8 cellular contexts compared by ENCODE assay signal in the genomic region with DNA sequence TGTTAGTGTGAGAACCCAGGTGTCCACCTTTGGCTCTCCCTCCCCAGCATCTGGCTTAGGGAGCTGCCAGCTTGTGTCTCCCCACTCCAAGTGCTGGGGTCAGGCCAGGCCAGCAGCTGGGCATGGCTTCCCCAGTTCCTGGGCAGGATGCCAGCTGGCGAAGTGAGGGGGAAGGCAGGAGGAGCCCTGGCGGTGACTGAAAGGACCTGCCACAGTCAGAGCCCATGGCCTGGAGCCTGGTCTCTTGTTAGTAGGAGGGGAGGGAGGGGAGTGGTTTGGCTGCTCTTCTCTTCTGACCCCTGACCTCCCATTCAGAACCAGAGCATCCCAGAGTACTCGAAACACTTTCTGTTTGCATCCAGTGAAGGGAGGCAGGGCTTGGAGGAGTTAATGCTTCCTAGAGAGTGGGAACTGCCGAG. TPM values are rescaled to one million over a fixed set of nuclear protein-coding genes. Genes with fewer than 3 reads are reported as not detected.
DNase-seq lines count a peak whose midpoint lies in the region; ATAC-seq and TF ChIP-seq lines count a peak whose summit lies in the region.

No MANE protein-coding gene starts in this region.

- POLR2A ChIA-PET in PC-3 (lab: Charles Lee; ENCODE audit: unreplicated experiment) = no interaction called here

- peaks cover 11% of the 10 kb centered on the region for H3F3A ChIP-seq in PC-3 (ENCODE audit: low read length, unreplicated experiment)

- intact Hi-C loops in PC-3 (cut with micrococcal nuclease) = no loop called here

- peak overlapping the region; percentile 88 for H2BK5ac ChIP-seq in trophoblast cell (ENCODE audit: low read depth, low read length, poor library complexity)

- TF ChIP-seq CTCF in PC-3 (conservative IDR thresholded peaks at IDR 0.05; ENCODE audit: low read depth, low read length) (no peak; the same call in 1 of the 2 replicates), cardiac muscle cell (IDR thresholded peaks at IDR 0.05; ENCODE audit: low read depth, low read length) (peak; percentile 47)

- no peaks in the 10 kb centered on the region for H3K9me2 ChIP-seq in PC-3 (replicated peaks; ENCODE audit: low read length)

- peaks cover 37% of the 10 kb centered on the region for H3K79me1 ChIP-seq in trophoblast cell (ENCODE audit: low read length)

- no peak overlapping the region for H2AFZ ChIP-seq in PC-3 (ENCODE audit: low read length)
- no peak overlapping the region for H2AFZ ChIP-seq in trophoblast cell (ENCODE audit: insufficient read depth, low read length, poor library complexity)

- CTCF ChIA-PET in PC-3 (lab: Charles Lee) = no interaction called here

- peak overlapping the region; percentile 68 for H3K14ac ChIP-seq in trophoblast cell (ENCODE audit: low read length)

- H3K27ac ChIP-seq in PC-3 (ENCODE audit: low read length) (peak overlapping the region; percentile 96), angular gyrus (ENCODE audit: low read depth, low read length) (peak overlapping the region; percentile 90), cardiac muscle cell (peak overlapping the region; percentile 90), trophoblast cell (ENCODE audit: low read depth, low read length) (peak overlapping the region; percentile 93)

- no CpG with 5 or more reads among the region's 4 CpGs for WGBS in trophoblast cell (ENCODE audit: extremely low coverage, insufficient coverage, insufficient read length)

- ATAC-seq in PC-3 = peak; percentile 9; the same call in 1 of the 2 replicates
- ATAC-seq in HG03196 (IDR thresholded peaks at IDR 0.05; ENCODE audit: unreplicated experiment) = no peak
- ATAC-seq in HG02798 (IDR thresholded peaks at IDR 0.05; ENCODE audit: poor library complexity, unreplicated experiment) = no peak

- no peaks in the 10 kb centered on the region for H4K20me1 ChIP-seq in PC-3 (ENCODE audit: low read length)

- peak overlapping the region; percentile 100 for H4K91ac ChIP-seq in trophoblast cell (ENCODE audit: low read depth, low read length)

- peak overlapping the region; percentile 83 for H4K8ac ChIP-seq in trophoblast cell (ENCODE audit: low read depth, low read length)

- peak overlapping the region; percentile 95 for H3K4me2 ChIP-seq in PC-3 (ENCODE audit: low read length)
- H3K4me2 ChIP-seq in trophoblast cell (ENCODE audit: low read length) = peak overlapping the region; percentile 31

- H2BK120ac ChIP-seq in trophoblast cell (ENCODE audit: insufficient read depth, low read length, poor library complexity) = peak overlapping the region; percentile 56

- H3K4me3 ChIP-seq in PC-3 (ENCODE audit: low read length) (peak overlapping the region; percentile 94; the same call in 1 of the 2 replicates), cardiac muscle cell (no peak overlapping the region), trophoblast cell (ENCODE audit: low read depth, low read length) (no peak overlapping the region)

- H3K4ac ChIP-seq in trophoblast cell (ENCODE audit: low read depth, low read length) = peak overlapping the region; percentile 50

- peak overlapping the region; percentile 94 for H2BK12ac ChIP-seq in trophoblast cell (ENCODE audit: low read length)

- H3K4me1 ChIP-seq in PC-3 (ENCODE audit: insufficient read depth, low read length) (peaks cover 21% of the 10 kb centered on the region), cardiac muscle cell (ENCODE audit: low read depth) (peaks cover 33% of the 10 kb centered on the region), trophoblast cell (ENCODE audit: control insufficient read depth in 1 of 2, insufficient read depth in 2 of 2, low read length in 2 of 2) (peaks cover 22 to 25% of the 10 kb centered on the region in 2 experiments)

- peak overlapping the region; percentile 66 for H3K18ac ChIP-seq in trophoblast cell (ENCODE audit: low read length)

- H4K12ac ChIP-seq in trophoblast cell (ENCODE audit: low read depth, low read length) = no peak overlapping the region

- peaks cover 10% of the 10 kb centered on the region; the same call in 1 of the 2 replicates for H3K36me3 ChIP-seq in PC-3 (ENCODE audit: low read depth, low read length)
- H3K36me3 ChIP-seq in cardiac muscle cell = peaks cover 11% of the 10 kb centered on the region
- peaks cover 21 to 26% of the 10 kb centered on the region in 2 experiments for H3K36me3 ChIP-seq in trophoblast cell (ENCODE audit: control insufficient read depth in 1 of 2, insufficient read depth in 2 of 2, low read length in 2 of 2)

- H3K27me3 ChIP-seq in PC-3 (ENCODE audit: low read length) = no peaks in the 10 kb centered on the region
- H3K27me3 ChIP-seq in cardiac muscle cell = no peaks in the 10 kb centered on the region
- no peaks in the 10 kb centered on the region for H3K27me3 ChIP-seq in trophoblast cell (ENCODE audit: insufficient read depth, low read length)

- DNase-seq in AML-193 (lab: John Stamatoyannopoulos, UW) (peak; percentile 56 to 58), HS-5 (ENCODE audit: low read depth) (peak; percentile 51), PC-3 (peak; percentile 84), cardiac muscle cell (ENCODE audit: low read depth in 1 of 2, low spot score in 1 of 2) (peak; percentile 88 to 97), trophoblast cell (peak; percentile 16 to 48)

- H2AK5ac ChIP-seq in trophoblast cell (ENCODE audit: low read length) = peak overlapping the region; percentile 55

- no peaks in the 10 kb centered on the region for H3K9me3 ChIP-seq in PC-3 (ENCODE audit: low read length)
- H3K9me3 ChIP-seq in cardiac muscle cell (ENCODE audit: low read depth) = no peaks in the 10 kb centered on the region
- no peaks in the 10 kb centered on the region for H3K9me3 ChIP-seq in trophoblast cell (ENCODE audit: insufficient read depth, low read depth, low read length)

- H3K9ac ChIP-seq in PC-3 (ENCODE audit: low read length) (peak overlapping the region; percentile 87), trophoblast cell (ENCODE audit: low read length) (no peak overlapping the region)

- H3K79me2 ChIP-seq in PC-3 (ENCODE audit: low read length) = peaks cover 39% of the 10 kb centered on the region
- peaks cover 17% of the 10 kb centered on the region for H3K79me2 ChIP-seq in trophoblast cell (ENCODE audit: control insufficient read depth, insufficient read depth, low read length, poor library complexity)

- no peak overlapping the region for H3K23ac ChIP-seq in trophoblast cell (ENCODE audit: low read length)

- BruUV-seq in PC-3 (replicated peaks; lab: Mats Ljungman, UMichigan) = no TSS peak

RNA-seq across cellular contexts. Expression of gene CHD3, which starts 0.6 kb away (rescaled TPM):
- 102 and 151 TPM in 2 replicates for total RNA-seq in PC-3 (2014; rRNA removed)
- total RNA-seq in cardiac muscle cell = 40.2 and 64.7 TPM in 2 replicates
- 15.9 and 19.7 TPM in 2 replicates for polyA plus RNA-seq in cardiac muscle cell
- polyA plus RNA-seq in trophoblast cell (2013) = 38.1 and 38.8 TPM in 2 replicates

RNA-seq across cellular contexts. Expression of gene RNF227, which starts 26.9 kb away (rescaled TPM):
- total RNA-seq in PC-3 (2014; rRNA removed) (0.11 and 0.52 TPM in 2 replicates), cardiac muscle cell (20.3 and 26.1 TPM in 2 replicates)
- 5.2 and 5.8 TPM in 2 replicates for polyA plus RNA-seq in cardiac muscle cell
- 0.31 and 0.32 TPM in 2 replicates for polyA plus RNA-seq in trophoblast cell (2013)

RNA-seq across cellular contexts. Expression of gene CYB5D1, which starts 31.4 kb away (rescaled TPM):
- total RNA-seq in PC-3 (2014; rRNA removed) = 16.7 and 23.1 TPM in 2 replicates
- total RNA-seq in cardiac muscle cell = 14.0 and 14.3 TPM in 2 replicates
- polyA plus RNA-seq in cardiac muscle cell = 10.7 and 13.7 TPM in 2 replicates
- 5.2 and 5.7 TPM in 2 replicates for polyA plus RNA-seq in trophoblast cell (2013)

RNA-seq across cellular contexts. Expression of gene NAA38, which starts 31.8 kb away (rescaled TPM):
- total RNA-seq in PC-3 (2014; rRNA removed) = 403 and 409 TPM in 2 replicates
- total RNA-seq in cardiac muscle cell = 107 and 130 TPM in 2 replicates
- polyA plus RNA-seq in cardiac muscle cell = 158 and 168 TPM in 2 replicates
- polyA plus RNA-seq in trophoblast cell (2013) = 73.2 and 77.1 TPM in 2 replicates

RNA-seq across cellular contexts. Expression of gene TMEM88, which starts 34.3 kb away (rescaled TPM):
- total RNA-seq in PC-3 (2014; rRNA removed) (1.5 TPM in 1 of 2 replicates, not detected in the other), cardiac muscle cell (27.4 and 51.2 TPM in 2 replicates)
- polyA plus RNA-seq in cardiac muscle cell = 31.3 and 66.1 TPM in 2 replicates
- 23.8 and 25.6 TPM in 2 replicates for polyA plus RNA-seq in trophoblast cell (2013)

Comparison
In these comparisons a context has a peak if more than half of its experiments do, and no peak if none do; other contexts are left out.
1. DNase-seq: peak in every context shown above with its lines; median percentile 92 in cardiac muscle cell; 84 in PC-3; 57 in AML-193; 51 in HS-5; 32 in trophoblast cell.
2. RNA of gene RNF227, which starts 26.9 kb away (total RNA-seq): 20.3 to 26.1 TPM in cardiac muscle cell; 0.11 to 0.52 TPM in PC-3; every median in the first group is over 10 times any median in the second.
3. Peak in every context shown above with its lines, with median percentiles within 50 percentile points of each other: H3K27ac ChIP-seq.